11 cellular contexts compared by ENCODE assay signal in genomic region chr12:124352839-124353238, GRCh38. TPM values are rescaled to one million over a fixed set of nuclear protein-coding genes. Genes with fewer than 3 reads are reported as not detected.
DNase-seq lines count a peak whose midpoint lies in the region; FAIRE-seq and TF ChIP-seq lines count a peak whose summit lies in the region.
"Had no signal": no experiment of that assay in that cellular context is flagged by ENCODE, and none has a peak within 500 bp of the region (broad histone marks: within the 10 kb centered on the region; RNA-seq: fewer than 3 reads in every experiment).

No MANE protein-coding gene starts in this region.

- no peak overlapping the region for H2BK120ac ChIP-seq in mesenchymal stem cell (ENCODE audit: low read depth, low read length)

- H4K8ac ChIP-seq in mesenchymal stem cell (ENCODE audit: low read length) = no peak overlapping the region

- peaks cover 14% of the 10 kb centered on the region for H3K4me1 ChIP-seq in mesenchymal stem cell (ENCODE audit: control insufficient read depth, insufficient read depth, low read depth, low read length)

- H3K27ac Mint-ChIP-seq in dendritic cell treated with granulocyte-macrophage colony-stimulating factor and Interleukin-4, amounts not matched to agents 40 ng/mL and 50 ng/mL, for 4 days = peak overlapping the region; percentile 3

- no peak overlapping the region for H3K4ac ChIP-seq in mesenchymal stem cell (ENCODE audit: low read depth in 1 of 2, low read length in 2 of 2)

- H3K4me3 ChIP-seq in mesenchymal stem cell (ENCODE audit: insufficient read depth in 1 of 2, low read depth in 1 of 2, low read length in 2 of 2) = no peak overlapping the region

- no peaks in the 10 kb centered on the region for H3K27me3 ChIP-seq in mesenchymal stem cell (ENCODE audit: control insufficient read depth in 1 of 2, insufficient read depth in 1 of 2, low read length in 2 of 2)

- no peak overlapping the region for H2AFZ ChIP-seq in mesenchymal stem cell (ENCODE audit: low read depth, low read length)

- no peaks in the 10 kb centered on the region for H3K9me3 ChIP-seq in mesenchymal stem cell (ENCODE audit: control insufficient read depth, low read length)

- no peak overlapping the region for H3K9ac ChIP-seq in mesenchymal stem cell (ENCODE audit: low read length)

- H3K14ac ChIP-seq in mesenchymal stem cell (ENCODE audit: low read length in 2 of 2) = no peak overlapping the region

- H2BK12ac ChIP-seq in mesenchymal stem cell (ENCODE audit: low read length in 2 of 2) = no peak overlapping the region

- WGBS in mesenchymal stem cell = 63% methylated on average over 9 of the region's 9 CpGs

- DNase-seq in LoVo (ENCODE audit: low spot score) = peak; percentile 59
- peak; percentile 46 for DNase-seq in mesenchymal stem cell
- no peak for DNase-seq in stimulated activated CD4-positive, alpha-beta T cell treated with anti-CD3 and anti-CD28 coated beads, Interleukin-4, amount 100 ng/mL, for 4 hours
- no peak for DNase-seq in NCI-H2171 (lab: John Stamatoyannopoulos, UW)
- no peak for DNase-seq in dedifferentiated amniotic fluid mesenchymal stem cell (ENCODE audit: extremely low spot score)
- no peak for DNase-seq in GM12892 (ENCODE audit: insufficient read length)
- DNase-seq: naive B cell, NCI-H1694 had no signal

- peaks cover 100% of the 10 kb centered on the region for H3K36me3 Mint-ChIP-seq in dendritic cell treated with granulocyte-macrophage colony-stimulating factor and Interleukin-4, amounts not matched to agents 40 ng/mL and 50 ng/mL, for 4 days (ENCODE audit: low read depth)

- H2BK15ac ChIP-seq in mesenchymal stem cell (ENCODE audit: low read depth, poor library complexity, severe bottlenecking) = no peak overlapping the region

- no peak for TF ChIP-seq POLR2A in GM12892 (IDR thresholded peaks at IDR 0.05; ENCODE audit: low read depth, low read length)

- peak overlapping the region in 1 of 2 experiments; percentile 49 for H3K18ac ChIP-seq in mesenchymal stem cell (ENCODE audit: low read depth in 1 of 2, low read length in 2 of 2)

- H3K79me1 ChIP-seq in mesenchymal stem cell (replicated peaks; ENCODE audit: low read length, poor library complexity, severe bottlenecking) = peaks cover 49% of the 10 kb centered on the region

- no peak overlapping the region for H4K91ac ChIP-seq in mesenchymal stem cell (ENCODE audit: low read length)

- H3K23ac ChIP-seq in mesenchymal stem cell (ENCODE audit: low read length in 2 of 2) = no peak overlapping the region

- H3K4me2 ChIP-seq in mesenchymal stem cell (ENCODE audit: low read length, poor library complexity, severe bottlenecking) = no peak overlapping the region

- peaks cover 98 to 100% of the 10 kb centered on the region in 2 experiments for H3K36me3 ChIP-seq in mesenchymal stem cell (ENCODE audit: control insufficient read depth in 1 of 2, insufficient read depth in 2 of 2, low read depth in 1 of 2, low read length in 2 of 2)

- no peak for FAIRE-seq in GM12892 (lab: Jason Lieb, UNC)

- intact Hi-C loops in dendritic cell treated with granulocyte-macrophage colony-stimulating factor and Interleukin-4, amounts not matched to agents 40 ng/mL and 50 ng/mL, for 4 days (cut with micrococcal nuclease) = no loop called here

- H3K27me3 Mint-ChIP-seq in dendritic cell treated with granulocyte-macrophage colony-stimulating factor and Interleukin-4, amounts not matched to agents 40 ng/mL and 50 ng/mL, for 4 days = no peaks in the 10 kb centered on the region
- H3K27me3 Mint-ChIP-seq: naive B cell had no signal

- H3K4me3 Mint-ChIP-seq in dendritic cell treated with granulocyte-macrophage colony-stimulating factor and Interleukin-4, amounts not matched to agents 40 ng/mL and 50 ng/mL, for 4 days = no peak overlapping the region
- H3K4me3 Mint-ChIP-seq: naive B cell had no signal

- peak overlapping the region; percentile 63 for H3K27ac ChIP-seq in C4-2B
- H3K27ac ChIP-seq in mesenchymal stem cell (ENCODE audit: low read length, poor library complexity, severe bottlenecking) = peak overlapping the region; percentile 38
- H3K27ac ChIP-seq: epithelial cell of prostate had no signal

- no peak overlapping the region for H2AK5ac ChIP-seq in mesenchymal stem cell (ENCODE audit: low read length, severe bottlenecking)

- H3K4me1 Mint-ChIP-seq in dendritic cell treated with granulocyte-macrophage colony-stimulating factor and Interleukin-4, amounts not matched to agents 40 ng/mL and 50 ng/mL, for 4 days (ENCODE audit: low read depth) = peaks cover 37% of the 10 kb centered on the region
- H3K4me1 Mint-ChIP-seq: naive B cell had no signal

- no peaks in the 10 kb centered on the region for H3K9me3 Mint-ChIP-seq in dendritic cell treated with granulocyte-macrophage colony-stimulating factor and Interleukin-4, amounts not matched to agents 40 ng/mL and 50 ng/mL, for 4 days
- H3K9me3 Mint-ChIP-seq: naive B cell had no signal

- no peak overlapping the region for H2BK5ac ChIP-seq in mesenchymal stem cell (ENCODE audit: low read depth, low read length, poor library complexity, severe bottlenecking)

- TF ChIP-seq CTCF in C4-2B (conservative IDR thresholded peaks at IDR 0.05) = no peak

RNA-seq across cellular contexts. Expression of gene RFLNA, which starts 57.9 kb away (rescaled TPM):
- 1.3 TPM for polyA plus RNA-seq in mesenchymal stem cell (2013, experiment 1 of 2)
- 1.1 TPM for polyA plus RNA-seq in mesenchymal stem cell (2013, experiment 2 of 2)
- not detected for polyA plus RNA-seq in GM12892 (2012; ENCODE audit: missing spikeins)

Comparison
In these comparisons a context has a peak if more than half of its experiments do, and no peak if none do; other contexts are left out.
1. DNase-seq: peak in LoVo (single experiment) and mesenchymal stem cell (single experiment); none in stimulated activated CD4-positive, alpha-beta T cell treated with anti-CD3 and anti-CD28 coated beads, Interleukin-4, amount 100 ng/mL, for 4 hours (0 of 2), NCI-H2171 (single experiment), dedifferentiated amniotic fluid mesenchymal stem cell (single experiment) and GM12892 (single experiment).